Comparison of ENCODE assay signal across 9 cellular contexts in genomic region chr10:119687192-119688032, GRCh38. TPM values are rescaled to one million over a fixed set of nuclear protein-coding genes. Genes with fewer than 3 reads are reported as not detected.
DNase-seq lines count a peak whose midpoint lies in the region; ATAC-seq lines count a peak whose summit lies in the region.
"Had no signal": no experiment of that assay in that cellular context is flagged by ENCODE, and none has a peak within 500 bp of the region (broad histone marks: within the 10 kb centered on the region; RNA-seq: fewer than 3 reads in every experiment).

No MANE protein-coding gene starts in this region.

- peak overlapping the region in 6 of 10 donors; percentile 33 to 76 (median 70) for H3K4me3 Mint-ChIP-seq in naive thymus-derived CD8-positive, alpha-beta T cell

- no peaks in the 10 kb centered on the region for H3K27me3 ChIP-seq in BLaER1
- H3K27me3 ChIP-seq: pancreas had no signal

- H3K27ac Mint-ChIP-seq in naive thymus-derived CD8-positive, alpha-beta T cell, result peak overlapping the region in 5 of 10 donors; percentile 12 to 79 (median 54)

- no peaks in the 10 kb centered on the region for H3K27me3 Mint-ChIP-seq in naive thymus-derived CD8-positive, alpha-beta T cell

- H3K36me3 Mint-ChIP-seq in naive thymus-derived CD8-positive, alpha-beta T cell, result no peaks in the 10 kb centered on the region

- H3K27ac ChIP-seq in BLaER1 (peak overlapping the region; percentile 64), cingulate gyrus (ENCODE audit: low read depth, low read length) (peak overlapping the region; percentile 25)
- H3K27ac ChIP-seq: pancreas had no signal

- H3K4me1 Mint-ChIP-seq in naive thymus-derived CD8-positive, alpha-beta T cell, result peaks cover 0 to 24% (median 10%) of the 10 kb centered on the region in 4 donors

- DNase-seq in NCI-H146 (lab: John Stamatoyannopoulos, UW) (peak; percentile 28), SW 1271 (lab: John Stamatoyannopoulos, UW) (no peak)
- DNase-seq in naive thymus-derived CD8-positive, alpha-beta T cell, result no peak
- no peak for DNase-seq in activated CD4-positive, alpha-beta T cell treated with anti-CD3 and anti-CD28 coated beads for 48 hours

- H3K9me3 ChIP-seq in BLaER1, result no peaks in the 10 kb centered on the region
- H3K9me3 ChIP-seq: pancreas had no signal

- peak overlapping the region; percentile 66 for H3K9ac ChIP-seq in BLaER1

- H3K4me2 ChIP-seq in BLaER1, result peak overlapping the region; percentile 83

- H3K36me3 ChIP-seq in BLaER1, result no peaks in the 10 kb centered on the region
- H3K36me3 ChIP-seq: pancreas had no signal

- peak overlapping the region; percentile 42 for H3K4me3 ChIP-seq in BLaER1

- POLR2A ChIA-PET in naive thymus-derived CD8-positive, alpha-beta T cell (lab: Charles Lee), result interaction anchor here (0.5 to 1.7 kb wide), 4 partner anchors 21 to 941 kb away, joined by 3 to 6 read pairs (median 4); partner anchors contain the start of gene INPP5F

- H3K4me1 ChIP-seq in BLaER1, result peaks cover 39% of the 10 kb centered on the region
- H3K4me1 ChIP-seq: pancreas had no signal

- H4K20me1 ChIP-seq in BLaER1, result no peaks in the 10 kb centered on the region

- no peak for ATAC-seq in naive thymus-derived CD8-positive, alpha-beta T cell
- ATAC-seq in GM21723 (IDR thresholded peaks at IDR 0.05; ENCODE audit: unreplicated experiment) (no peak), HG02970 (IDR thresholded peaks at IDR 0.05; ENCODE audit: low FRiP score, unreplicated experiment) (no peak)

- no peaks in the 10 kb centered on the region for H3K9me3 Mint-ChIP-seq in naive thymus-derived CD8-positive, alpha-beta T cell

RNA-seq across cellular contexts. Expression of gene BAG3, which starts 36.2 kb away (rescaled TPM):
- 10 to 100 TPM; 14.4 to 17.8 TPM for total RNA-seq in naive thymus-derived CD8-positive, alpha-beta T cell
- polyA plus RNA-seq in naive thymus-derived CD8-positive, alpha-beta T cell, result 10 to 100 TPM in 2 of 3 donors, 1 to 10 TPM in 1; 5.1 to 26.5 (median 12.5) TPM

RNA-seq across cellular contexts. Expression of gene INPP5F, which starts 38.4 kb away (rescaled TPM):
- total RNA-seq in naive thymus-derived CD8-positive, alpha-beta T cell, result 10 to 100 TPM in 1 of 2 experiments, 1 to 10 TPM in 1; 8.5 to 10.9 TPM
- 1 to 10 TPM; 1.4 to 2.5 (median 2.4) TPM for polyA plus RNA-seq in naive thymus-derived CD8-positive, alpha-beta T cell
